ENCODE assay signal across 1 cellular context in the genomic region with DNA sequence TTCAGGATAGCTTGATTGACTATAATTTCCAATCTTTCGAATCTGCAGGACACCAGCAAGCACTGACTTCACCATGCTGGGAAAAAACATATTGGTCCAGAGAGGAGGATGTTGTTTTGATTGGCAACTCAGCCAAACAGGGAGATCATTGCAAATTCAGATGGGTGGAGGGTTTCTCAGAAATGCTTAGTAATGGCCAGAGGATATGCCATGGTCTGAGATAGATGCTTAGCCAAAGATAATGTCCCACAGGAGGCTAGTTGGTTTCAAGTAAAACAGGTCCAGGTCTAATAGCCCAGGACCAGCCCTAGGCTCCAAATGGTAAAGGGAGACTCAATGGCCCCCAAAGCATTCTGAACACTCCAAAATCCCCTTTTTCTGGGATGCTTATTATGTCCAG.
A peak's percentile ranks its signal among the peaks of the same experiment; 100 is the strongest.
TF ChIP-seq lines count a peak whose summit lies in the region.

No MANE protein-coding gene starts in this region.

TF ChIP-seq in K562, 482 proteins besides CTCF, POLR2A, EP300 and RAD21 (continued from another document):
- TF ChIP-seq, protein P1, sequence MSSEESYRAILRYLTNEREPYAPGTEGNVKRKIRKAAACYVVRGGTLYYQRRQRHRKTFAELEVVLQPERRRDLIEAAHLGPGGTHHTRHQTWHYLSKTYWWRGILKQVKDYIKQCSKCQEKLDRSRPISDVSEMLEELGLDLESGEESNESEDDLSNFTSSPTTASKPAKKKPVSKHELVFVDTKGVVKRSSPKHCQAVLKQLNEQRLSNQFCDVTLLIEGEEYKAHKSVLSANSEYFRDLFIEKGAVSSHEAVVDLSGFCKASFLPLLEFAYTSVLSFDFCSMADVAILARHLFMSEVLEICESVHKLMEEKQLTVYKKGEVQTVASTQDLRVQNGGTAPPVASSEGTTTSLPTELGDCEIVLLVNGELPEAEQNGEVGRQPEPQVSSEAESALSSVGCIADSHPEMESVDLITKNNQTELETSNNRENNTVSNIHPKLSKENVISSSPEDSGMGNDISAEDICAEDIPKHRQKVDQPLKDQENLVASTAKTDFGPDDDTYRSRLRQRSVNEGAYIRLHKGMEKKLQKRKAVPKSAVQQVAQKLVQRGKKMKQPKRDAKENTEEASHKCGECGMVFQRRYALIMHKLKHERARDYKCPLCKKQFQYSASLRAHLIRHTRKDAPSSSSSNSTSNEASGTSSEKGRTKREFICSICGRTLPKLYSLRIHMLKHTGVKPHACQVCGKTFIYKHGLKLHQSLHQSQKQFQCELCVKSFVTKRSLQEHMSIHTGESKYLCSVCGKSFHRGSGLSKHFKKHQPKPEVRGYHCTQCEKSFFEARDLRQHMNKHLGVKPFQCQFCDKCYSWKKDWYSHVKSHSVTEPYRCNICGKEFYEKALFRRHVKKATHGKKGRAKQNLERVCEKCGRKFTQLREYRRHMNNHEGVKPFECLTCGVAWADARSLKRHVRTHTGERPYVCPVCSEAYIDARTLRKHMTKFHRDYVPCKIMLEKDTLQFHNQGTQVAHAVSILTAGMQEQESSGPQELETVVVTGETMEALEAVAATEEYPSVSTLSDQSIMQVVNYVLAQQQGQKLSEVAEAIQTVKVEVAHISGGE (CRISPR knock-in tag; IDR thresholded peaks at IDR 0.05): no peak
- no peak for TF ChIP-seq U2AF1 (optimal IDR thresholded peaks at IDR 0.05; ENCODE audit: low read depth, low read length)
- TF ChIP-seq RCOR1 (IDR thresholded peaks at IDR 0.05; ENCODE audit: borderline replicate concordance in 1 of 2, low read depth in 2 of 2, low read length in 2 of 2): 0 out of 4 replicates have a peak, but pooled peaks of 1 of the 2 experiments have one; percentile 11
- TF ChIP-seq, protein P2, sequence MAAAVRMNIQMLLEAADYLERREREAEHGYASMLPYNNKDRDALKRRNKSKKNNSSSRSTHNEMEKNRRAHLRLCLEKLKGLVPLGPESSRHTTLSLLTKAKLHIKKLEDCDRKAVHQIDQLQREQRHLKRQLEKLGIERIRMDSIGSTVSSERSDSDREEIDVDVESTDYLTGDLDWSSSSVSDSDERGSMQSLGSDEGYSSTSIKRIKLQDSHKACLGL (CRISPR knock-in tag; IDR thresholded peaks at IDR 0.05; ENCODE audit: borderline replicate concordance, poor library complexity, severe bottlenecking): no peak
- TF ChIP-seq ZC3H11A (IDR thresholded peaks at IDR 0.05; ENCODE audit: low read depth, low read length): no peak
- no peak for TF ChIP-seq ETS2 (tag; IDR thresholded peaks at IDR 0.05; ENCODE audit: borderline replicate concordance, poor library complexity, severe bottlenecking)
- TF ChIP-seq, protein P3, sequence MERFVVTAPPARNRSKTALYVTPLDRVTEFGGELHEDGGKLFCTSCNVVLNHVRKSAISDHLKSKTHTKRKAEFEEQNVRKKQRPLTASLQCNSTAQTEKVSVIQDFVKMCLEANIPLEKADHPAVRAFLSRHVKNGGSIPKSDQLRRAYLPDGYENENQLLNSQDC (CRISPR knock-in tag; IDR thresholded peaks at IDR 0.05): no peak
- TF ChIP-seq, protein P4, sequence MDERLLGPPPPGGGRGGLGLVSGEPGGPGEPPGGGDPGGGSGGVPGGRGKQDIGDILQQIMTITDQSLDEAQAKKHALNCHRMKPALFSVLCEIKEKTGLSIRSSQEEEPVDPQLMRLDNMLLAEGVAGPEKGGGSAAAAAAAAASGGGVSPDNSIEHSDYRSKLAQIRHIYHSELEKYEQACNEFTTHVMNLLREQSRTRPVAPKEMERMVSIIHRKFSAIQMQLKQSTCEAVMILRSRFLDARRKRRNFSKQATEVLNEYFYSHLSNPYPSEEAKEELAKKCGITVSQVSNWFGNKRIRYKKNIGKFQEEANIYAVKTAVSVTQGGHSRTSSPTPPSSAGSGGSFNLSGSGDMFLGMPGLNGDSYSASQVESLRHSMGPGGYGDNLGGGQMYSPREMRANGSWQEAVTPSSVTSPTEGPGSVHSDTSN (CRISPR knock-in tag; IDR thresholded peaks at IDR 0.05; ENCODE audit: low read depth): no peak
- TF ChIP-seq, protein P4 (tag; conservative IDR thresholded peaks at IDR 0.05; ENCODE audit: low read depth): no peak
